ENCODE assay signal across 16 cellular contexts in genomic region chr12:63304844-63305243, GRCh38.
DNase-seq lines count a peak whose midpoint lies in the region; ATAC-seq lines count a peak whose summit lies in the region.
"Had no signal": no experiment of that assay in that cellular context is flagged by ENCODE, and none has a peak within 500 bp of the region (broad histone marks: within the 10 kb centered on the region; RNA-seq: fewer than 3 reads in every experiment).

No MANE protein-coding gene starts in this region.

- no peaks in the 10 kb centered on the region for H3K79me1 ChIP-seq in mesenchymal stem cell (replicated peaks; ENCODE audit: low read length, poor library complexity, severe bottlenecking)

- H3K27me3 ChIP-seq in mesenchymal stem cell (ENCODE audit: control insufficient read depth in 1 of 2, insufficient read depth in 1 of 2, low read length in 2 of 2) = no peaks in the 10 kb centered on the region
- H3K27me3 ChIP-seq in MG63 = no peaks in the 10 kb centered on the region; the same call in none of the 2 replicates
- H3K27me3 ChIP-seq: brain microvascular endothelial cell, left lung had no signal

- H3K27ac Mint-ChIP-seq in activated T-cell treated with anti-CD3 and anti-CD28 coated beads, Interleukin-2, amount 50 U/mL, for 24 hours = no peak overlapping the region
- no peak overlapping the region for H3K27ac Mint-ChIP-seq in activated CD4-positive, alpha-beta T cell treated with anti-CD3 and anti-CD28 coated beads, Interleukin-2, amount 10 ng/mL, durations not matched to agents 24 days and 14 days
- H3K27ac Mint-ChIP-seq: activated naive CD4-positive, alpha-beta T cell treated with anti-CD3 and anti-CD28 coated beads, Interleukin-2, amount 10 ng/mL, durations not matched to agents 7 days and 5 days had no signal

- H3K9ac ChIP-seq in mesenchymal stem cell (ENCODE audit: low read length) = no peak overlapping the region

- no peak overlapping the region for H3K4me3 ChIP-seq in mesenchymal stem cell (ENCODE audit: insufficient read depth in 1 of 2, low read depth in 1 of 2, low read length in 2 of 2)
- no peak overlapping the region for H3K4me3 ChIP-seq in MG63
- H3K4me3 ChIP-seq: left lung had no signal

- H3K36me3 ChIP-seq in mesenchymal stem cell (ENCODE audit: control insufficient read depth in 1 of 2, insufficient read depth in 2 of 2, low read depth in 1 of 2, low read length in 2 of 2) (no peaks in the 10 kb centered on the region), MG63 (no peaks in the 10 kb centered on the region)
- H3K36me3 ChIP-seq: brain microvascular endothelial cell, left lung had no signal

- no peak overlapping the region for H2AK5ac ChIP-seq in mesenchymal stem cell (ENCODE audit: low read length, severe bottlenecking)

- no peak overlapping the region for H3K4ac ChIP-seq in mesenchymal stem cell (ENCODE audit: low read depth in 1 of 2, low read length in 2 of 2)

- no peak overlapping the region for H2BK15ac ChIP-seq in mesenchymal stem cell (ENCODE audit: low read depth, poor library complexity, severe bottlenecking)

- H2BK12ac ChIP-seq in mesenchymal stem cell (ENCODE audit: low read length in 2 of 2) = no peak overlapping the region

- H3K9me3 ChIP-seq in mesenchymal stem cell (ENCODE audit: control insufficient read depth, low read length) (no peaks in the 10 kb centered on the region), MG63 (no peaks in the 10 kb centered on the region)
- H3K9me3 ChIP-seq: left lung had no signal

- H4K91ac ChIP-seq in mesenchymal stem cell (ENCODE audit: low read length) = no peak overlapping the region

- peak overlapping the region; percentile 2 for H3K4me2 ChIP-seq in mesenchymal stem cell (ENCODE audit: low read length, poor library complexity, severe bottlenecking)

- H2AFZ ChIP-seq in mesenchymal stem cell (ENCODE audit: low read depth, low read length) = no peak overlapping the region

- no peak overlapping the region for H3K18ac ChIP-seq in mesenchymal stem cell (ENCODE audit: low read depth in 1 of 2, low read length in 2 of 2)

- H2BK120ac ChIP-seq in mesenchymal stem cell (ENCODE audit: low read depth, low read length) = no peak overlapping the region

- H2BK5ac ChIP-seq in mesenchymal stem cell (ENCODE audit: low read depth, low read length, poor library complexity, severe bottlenecking) = no peak overlapping the region

- peaks cover 4% of the 10 kb centered on the region for H3K27me3 Mint-ChIP-seq in activated T-cell treated with anti-CD3 and anti-CD28 coated beads, Interleukin-2, amount 50 U/mL, for 24 hours
- H3K27me3 Mint-ChIP-seq in activated CD4-positive, alpha-beta T cell treated with anti-CD3 and anti-CD28 coated beads, Interleukin-2, amount 10 ng/mL, durations not matched to agents 24 days and 14 days = no peaks in the 10 kb centered on the region
- H3K27me3 Mint-ChIP-seq: activated naive CD4-positive, alpha-beta T cell treated with anti-CD3 and anti-CD28 coated beads, Interleukin-2, amount 10 ng/mL, durations not matched to agents 7 days and 5 days had no signal

- intact Hi-C loops in activated CD4-positive, alpha-beta T cell treated with anti-CD3 and anti-CD28 coated beads, Interleukin-2, amount 10 ng/mL, durations not matched to agents 24 days and 14 days (cut with micrococcal nuclease) = no loop called here

- no peak overlapping the region for H3K4me3 Mint-ChIP-seq in activated T-cell treated with anti-CD3 and anti-CD28 coated beads, Interleukin-2, amount 50 U/mL, for 24 hours
- H3K4me3 Mint-ChIP-seq in activated CD4-positive, alpha-beta T cell treated with anti-CD3 and anti-CD28 coated beads, Interleukin-2, amount 10 ng/mL, durations not matched to agents 24 days and 14 days = no peak overlapping the region
- H3K4me3 Mint-ChIP-seq: activated naive CD4-positive, alpha-beta T cell treated with anti-CD3 and anti-CD28 coated beads, Interleukin-2, amount 10 ng/mL, durations not matched to agents 7 days and 5 days had no signal

- no peaks in the 10 kb centered on the region for H3K9me3 Mint-ChIP-seq in activated T-cell treated with anti-CD3 and anti-CD28 coated beads, Interleukin-2, amount 50 U/mL, for 24 hours
- no peaks in the 10 kb centered on the region for H3K9me3 Mint-ChIP-seq in activated CD4-positive, alpha-beta T cell treated with anti-CD3 and anti-CD28 coated beads, Interleukin-2, amount 10 ng/mL, durations not matched to agents 24 days and 14 days
- H3K9me3 Mint-ChIP-seq: activated naive CD4-positive, alpha-beta T cell treated with anti-CD3 and anti-CD28 coated beads, Interleukin-2, amount 10 ng/mL, durations not matched to agents 7 days and 5 days had no signal

- H3K4me1 ChIP-seq in mesenchymal stem cell (ENCODE audit: control insufficient read depth, insufficient read depth, low read depth, low read length) = peaks cover 10% of the 10 kb centered on the region
- H3K4me1 ChIP-seq: left lung had no signal

- DNase-seq in mesenchymal stem cell = no peak
- no peak for DNase-seq in MG63
- DNase-seq in activated T-cell treated with anti-CD3 and anti-CD28 coated beads, Interleukin-2, amount 50 U/mL, for 24 hours = no peak
- no peak for DNase-seq in activated CD4-positive, alpha-beta T cell treated with anti-CD3 and anti-CD28 coated beads, Interleukin-2, amount 10 ng/mL, durations not matched to agents 24 days and 14 days
- DNase-seq: activated naive CD4-positive, alpha-beta T cell treated with anti-CD3 and anti-CD28 coated beads, Interleukin-2, amount 10 ng/mL, durations not matched to agents 7 days and 5 days; brain microvascular endothelial cell; H7; left lung; NCI-H2029 treated with DMSO at 0.1 percent for 48 hours; NCI-H748 treated with DMSO at 0.1 percent for 48 hours; posterior cingulate gyrus; stimulated activated naive CD8-positive, alpha-beta T cell treated with anti-CD3 and anti-CD28 coated beads, Interleukin-15, Interleukin-2, amounts not matched to agents 100 U/mL and 50 U/mL, for 24 hours had no signal

- ATAC-seq in GM18861 (IDR thresholded peaks at IDR 0.05; ENCODE audit: unreplicated experiment) = peak; percentile 34
- ATAC-seq in GM21717 (IDR thresholded peaks at IDR 0.05; ENCODE audit: unreplicated experiment) = peak; percentile 47
- peak; percentile 58 for ATAC-seq in HG03354 (IDR thresholded peaks at IDR 0.05; ENCODE audit: poor library complexity, severe bottlenecking, unreplicated experiment)
- no peak for ATAC-seq in GM19351 (IDR thresholded peaks at IDR 0.05; ENCODE audit: unreplicated experiment)
- ATAC-seq: left lung; stimulated activated naive CD8-positive, alpha-beta T cell treated with anti-CD3 and anti-CD28 coated beads, Interleukin-15, Interleukin-2, amounts not matched to agents 100 U/mL and 50 U/mL, for 24 hours had no signal

- no peaks in the 10 kb centered on the region for H3K36me3 Mint-ChIP-seq in activated T-cell treated with anti-CD3 and anti-CD28 coated beads, Interleukin-2, amount 50 U/mL, for 24 hours (ENCODE audit: low read depth)
- H3K36me3 Mint-ChIP-seq in activated CD4-positive, alpha-beta T cell treated with anti-CD3 and anti-CD28 coated beads, Interleukin-2, amount 10 ng/mL, durations not matched to agents 24 days and 14 days (ENCODE audit: low read depth) = no peaks in the 10 kb centered on the region
- H3K36me3 Mint-ChIP-seq: activated naive CD4-positive, alpha-beta T cell treated with anti-CD3 and anti-CD28 coated beads, Interleukin-2, amount 10 ng/mL, durations not matched to agents 7 days and 5 days had no signal

- H3K4me1 Mint-ChIP-seq in activated T-cell treated with anti-CD3 and anti-CD28 coated beads, Interleukin-2, amount 50 U/mL, for 24 hours (ENCODE audit: low read depth) = peaks cover 14% of the 10 kb centered on the region
- no peaks in the 10 kb centered on the region for H3K4me1 Mint-ChIP-seq in activated CD4-positive, alpha-beta T cell treated with anti-CD3 and anti-CD28 coated beads, Interleukin-2, amount 10 ng/mL, durations not matched to agents 24 days and 14 days
- H3K4me1 Mint-ChIP-seq: activated naive CD4-positive, alpha-beta T cell treated with anti-CD3 and anti-CD28 coated beads, Interleukin-2, amount 10 ng/mL, durations not matched to agents 7 days and 5 days had no signal

- no peak overlapping the region for H4K8ac ChIP-seq in mesenchymal stem cell (ENCODE audit: low read length)

- H3K23ac ChIP-seq in mesenchymal stem cell (ENCODE audit: low read length in 2 of 2) = no peak overlapping the region

- 92% methylated on average over 4 of the region's 4 CpGs for WGBS in mesenchymal stem cell

- no peak overlapping the region for H3K27ac ChIP-seq in mesenchymal stem cell (ENCODE audit: low read length, poor library complexity, severe bottlenecking)
- H3K27ac ChIP-seq: brain microvascular endothelial cell, left lung had no signal

- no peak overlapping the region for H3K14ac ChIP-seq in mesenchymal stem cell (ENCODE audit: low read length in 2 of 2)
